ENCODE assay signal across 1 cellular context in the genomic region with DNA sequence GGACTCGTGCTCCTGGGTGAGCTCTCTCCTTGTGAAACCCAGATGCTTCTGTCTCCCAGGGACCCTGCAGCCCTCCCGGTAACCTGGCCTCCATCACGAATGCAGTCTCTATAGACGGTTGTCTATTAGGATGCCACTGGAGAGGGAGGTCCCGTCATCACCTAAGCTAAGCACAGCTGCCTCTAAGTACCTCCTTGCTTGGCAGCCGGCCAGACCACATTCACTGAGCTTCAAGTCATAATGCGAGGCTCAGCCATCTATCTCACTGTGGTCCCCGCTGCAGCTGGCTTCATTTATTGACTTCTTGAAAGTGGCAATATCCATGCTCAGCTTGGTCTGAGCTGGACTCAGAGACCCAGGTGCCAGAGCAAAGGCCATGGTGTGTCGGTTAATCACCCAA.
TF ChIP-seq lines count a peak whose summit lies in the region.

No MANE protein-coding gene starts in this region.

TF ChIP-seq in WTC11, 78 proteins besides CTCF, POLR2A, EP300 and RAD21 (continued from another document):
- TF ChIP-seq TEAD1 (CRISPR knock-in tag; IDR thresholded peaks at IDR 0.05) (no peak), SMAD4 (CRISPR knock-in tag; IDR thresholded peaks at IDR 0.05) (no peak), ZNF396 (CRISPR knock-in tag; IDR thresholded peaks at IDR 0.05; ENCODE audit: borderline replicate concordance) (no peak), ZNF232 (CRISPR knock-in tag; IDR thresholded peaks at IDR 0.05) (no peak), NR2C2 (CRISPR knock-in tag; IDR thresholded peaks at IDR 0.05) (no peak)
- TF ChIP-seq, protein P1, sequence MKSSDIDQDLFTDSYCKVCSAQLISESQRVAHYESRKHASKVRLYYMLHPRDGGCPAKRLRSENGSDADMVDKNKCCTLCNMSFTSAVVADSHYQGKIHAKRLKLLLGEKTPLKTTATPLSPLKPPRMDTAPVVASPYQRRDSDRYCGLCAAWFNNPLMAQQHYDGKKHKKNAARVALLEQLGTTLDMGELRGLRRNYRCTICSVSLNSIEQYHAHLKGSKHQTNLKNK (CRISPR knock-in tag; IDR thresholded peaks at IDR 0.05), result no peak
- TF ChIP-seq, protein P2, sequence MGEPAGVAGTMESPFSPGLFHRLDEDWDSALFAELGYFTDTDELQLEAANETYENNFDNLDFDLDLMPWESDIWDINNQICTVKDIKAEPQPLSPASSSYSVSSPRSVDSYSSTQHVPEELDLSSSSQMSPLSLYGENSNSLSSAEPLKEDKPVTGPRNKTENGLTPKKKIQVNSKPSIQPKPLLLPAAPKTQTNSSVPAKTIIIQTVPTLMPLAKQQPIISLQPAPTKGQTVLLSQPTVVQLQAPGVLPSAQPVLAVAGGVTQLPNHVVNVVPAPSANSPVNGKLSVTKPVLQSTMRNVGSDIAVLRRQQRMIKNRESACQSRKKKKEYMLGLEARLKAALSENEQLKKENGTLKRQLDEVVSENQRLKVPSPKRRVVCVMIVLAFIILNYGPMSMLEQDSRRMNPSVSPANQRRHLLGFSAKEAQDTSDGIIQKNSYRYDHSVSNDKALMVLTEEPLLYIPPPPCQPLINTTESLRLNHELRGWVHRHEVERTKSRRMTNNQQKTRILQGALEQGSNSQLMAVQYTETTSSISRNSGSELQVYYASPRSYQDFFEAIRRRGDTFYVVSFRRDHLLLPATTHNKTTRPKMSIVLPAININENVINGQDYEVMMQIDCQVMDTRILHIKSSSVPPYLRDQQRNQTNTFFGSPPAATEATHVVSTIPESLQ (CRISPR knock-in tag; IDR thresholded peaks at IDR 0.05), result no peak
- TF ChIP-seq, protein P3, sequence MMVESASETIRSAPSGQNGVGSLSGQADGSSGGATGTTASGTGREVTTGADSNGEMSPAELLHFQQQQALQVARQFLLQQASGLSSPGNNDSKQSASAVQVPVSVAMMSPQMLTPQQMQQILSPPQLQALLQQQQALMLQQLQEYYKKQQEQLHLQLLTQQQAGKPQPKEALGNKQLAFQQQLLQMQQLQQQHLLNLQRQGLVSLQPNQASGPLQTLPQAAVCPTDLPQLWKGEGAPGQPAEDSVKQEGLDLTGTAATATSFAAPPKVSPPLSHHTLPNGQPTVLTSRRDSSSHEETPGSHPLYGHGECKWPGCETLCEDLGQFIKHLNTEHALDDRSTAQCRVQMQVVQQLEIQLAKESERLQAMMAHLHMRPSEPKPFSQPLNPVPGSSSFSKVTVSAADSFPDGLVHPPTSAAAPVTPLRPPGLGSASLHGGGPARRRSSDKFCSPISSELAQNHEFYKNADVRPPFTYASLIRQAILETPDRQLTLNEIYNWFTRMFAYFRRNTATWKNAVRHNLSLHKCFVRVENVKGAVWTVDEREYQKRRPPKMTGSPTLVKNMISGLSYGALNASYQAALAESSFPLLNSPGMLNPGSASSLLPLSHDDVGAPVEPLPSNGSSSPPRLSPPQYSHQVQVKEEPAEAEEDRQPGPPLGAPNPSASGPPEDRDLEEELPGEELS (CRISPR knock-in tag; IDR thresholded peaks at IDR 0.05), result no peak
- TF ChIP-seq, protein P4, sequence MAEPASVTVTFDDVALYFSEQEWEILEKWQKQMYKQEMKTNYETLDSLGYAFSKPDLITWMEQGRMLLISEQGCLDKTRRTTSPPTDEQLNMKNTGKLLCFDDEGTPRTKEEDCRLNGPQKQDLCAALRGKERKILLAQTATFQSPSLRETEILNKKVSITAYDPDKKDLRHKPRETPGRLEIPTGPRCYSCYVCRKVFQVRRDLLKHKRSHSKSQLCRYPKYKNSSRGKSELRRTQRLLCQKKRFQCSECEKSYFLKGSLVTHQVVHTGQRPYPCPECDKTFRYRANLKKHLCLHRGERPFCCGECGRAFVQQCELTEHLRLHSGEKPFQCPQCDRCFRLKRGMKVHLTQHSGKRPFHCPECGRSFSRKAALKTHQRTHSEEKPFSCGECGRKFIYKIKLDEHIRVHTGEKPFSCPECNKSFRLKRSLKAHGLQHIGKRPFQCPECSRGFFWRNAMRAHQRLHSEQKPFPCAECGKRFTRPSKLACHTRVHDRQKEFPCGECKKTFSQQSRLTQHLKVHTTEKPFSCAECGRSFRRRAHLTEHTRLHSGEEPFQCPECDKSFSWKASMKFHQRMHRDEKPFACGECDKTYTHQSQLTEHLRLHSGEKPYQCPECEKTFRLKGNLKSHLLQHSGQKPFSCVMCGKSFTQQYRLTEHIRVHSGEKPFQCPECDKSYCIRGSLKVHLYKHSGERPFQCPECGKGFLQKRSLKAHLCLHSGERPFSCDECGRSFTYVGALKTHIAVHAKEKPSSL (CRISPR knock-in tag; conservative IDR thresholded peaks at IDR 0.05), result no peak
